Comparison of ENCODE assay signal across 8 cellular contexts in genomic region chr19:35267818-35268545, GRCh38. TPM values are rescaled to one million over a fixed set of nuclear protein-coding genes. Genes with fewer than 3 reads are reported as not detected.
DNase-seq lines count a peak whose midpoint lies in the region; ATAC-seq and TF ChIP-seq lines count a peak whose summit lies in the region.

No MANE protein-coding gene starts in this region.

- no peaks in the 10 kb centered on the region for H3K9me3 ChIP-seq in BLaER1 treated with 17β-estradiol and CSF1 and Interleukin-3, amounts not matched to agents 10 nM and 100 nM (replicated peaks in 1 of 11)
- H3K9me3 ChIP-seq in Peyer's patch: no peaks in the 10 kb centered on the region
- no peaks in the 10 kb centered on the region for H3K9me3 ChIP-seq in stomach

- H3K36me3 Mint-ChIP-seq in activated T-helper 2 cell treated with anti-CD3 and anti-CD28 coated beads, Interferon-gamma antibody, Interleukin-2, Interleukin-4, amounts not matched to agents 10 μg/mL and 5 μg/mL and 100 μg/mL, durations not matched to agents 14 hours and 24 hours and 36 hours (ENCODE audit: low read depth): peaks cover 42% of the 10 kb centered on the region
- H3K36me3 Mint-ChIP-seq in natural killer cell: no peaks in the 10 kb centered on the region

- H3K9ac ChIP-seq in BLaER1 treated with 17β-estradiol and CSF1 and Interleukin-3, amounts not matched to agents 10 nM and 100 nM: peak overlapping the region; percentile 85 to 98 (median 95)

- H3K9me3 Mint-ChIP-seq in activated T-helper 2 cell treated with anti-CD3 and anti-CD28 coated beads, Interferon-gamma antibody, Interleukin-2, Interleukin-4, amounts not matched to agents 10 μg/mL and 5 μg/mL and 100 μg/mL, durations not matched to agents 14 hours and 24 hours and 36 hours: no peaks in the 10 kb centered on the region
- H3K9me3 Mint-ChIP-seq in natural killer cell: no peaks in the 10 kb centered on the region

- peaks cover 70 to 76% (median 73%) of the 10 kb centered on the region in 10 experiments for H3K4me1 ChIP-seq in BLaER1 treated with 17β-estradiol and CSF1 and Interleukin-3, amounts not matched to agents 10 nM and 100 nM
- H3K4me1 ChIP-seq in Peyer's patch (peaks cover 0 to 37% (median 20%) of the 10 kb centered on the region in 4 donors), stomach (peaks cover 17 to 71% (median 53%) of the 10 kb centered on the region in 4 donors)

- TF ChIP-seq EP300 in stomach (IDR thresholded peaks at IDR 0.05): no peak

- peak overlapping the region; percentile 91 for H3K27ac Mint-ChIP-seq in activated T-helper 2 cell treated with anti-CD3 and anti-CD28 coated beads, Interferon-gamma antibody, Interleukin-2, Interleukin-4, amounts not matched to agents 10 μg/mL and 5 μg/mL and 100 μg/mL, durations not matched to agents 14 hours and 24 hours and 36 hours
- H3K27ac Mint-ChIP-seq in natural killer cell: peak overlapping the region; percentile 90 to 96

- H3K4me3 Mint-ChIP-seq in activated T-helper 2 cell treated with anti-CD3 and anti-CD28 coated beads, Interferon-gamma antibody, Interleukin-2, Interleukin-4, amounts not matched to agents 10 μg/mL and 5 μg/mL and 100 μg/mL, durations not matched to agents 14 hours and 24 hours and 36 hours (ENCODE audit: low read depth): peak overlapping the region; percentile 93
- H3K4me3 Mint-ChIP-seq in natural killer cell: peak overlapping the region; percentile 97

- WGBS in stomach, 5 donors: 0 to 1% (median 0%) methylated on average over 44 to 105 of the region's 105 CpGs

- H3K27me3 Mint-ChIP-seq in activated T-helper 2 cell treated with anti-CD3 and anti-CD28 coated beads, Interferon-gamma antibody, Interleukin-2, Interleukin-4, amounts not matched to agents 10 μg/mL and 5 μg/mL and 100 μg/mL, durations not matched to agents 14 hours and 24 hours and 36 hours (ENCODE audit: low read depth): no peaks in the 10 kb centered on the region
- no peaks in the 10 kb centered on the region for H3K27me3 Mint-ChIP-seq in natural killer cell (ENCODE audit: low read depth in 2 of 2)

- DNase-seq in HT-29 (ENCODE audit: low spot score) (peak; percentile 81), Peyer's patch (peak; percentile 62 to 87 (median 87)), fibroblast of mammary gland (ENCODE audit: low read depth) (peak; percentile 53), natural killer cell (peak; percentile 80), stomach (peak; percentile 78)
- DNase-seq in activated T-helper 2 cell treated with anti-CD3 and anti-CD28 coated beads, Interferon-gamma antibody, Interleukin-2, Interleukin-4, amounts not matched to agents 10 μg/mL and 5 μg/mL and 100 μg/mL, durations not matched to agents 14 hours and 24 hours and 36 hours (ENCODE audit: low spot score): peak; percentile 73

- peaks cover 0 to 14% (median 0%) of the 10 kb centered on the region in 11 experiments; a peak in 8 of 22 replicates for H4K20me1 ChIP-seq in BLaER1 treated with 17β-estradiol and CSF1 and Interleukin-3, amounts not matched to agents 10 nM and 100 nM

- ATAC-seq in GM19324 (IDR thresholded peaks at IDR 0.05; ENCODE audit: low FRiP score, unreplicated experiment) (peak; percentile 58), natural killer cell (peak; percentile 58 to 81 (median 67))

- H3K4me2 ChIP-seq in BLaER1 treated with 17β-estradiol and CSF1 and Interleukin-3, amounts not matched to agents 10 nM and 100 nM: peak overlapping the region; percentile 91 to 100 (median 98)

- peaks cover 18 to 35% (median 23%) of the 10 kb centered on the region in 11 experiments for H3K36me3 ChIP-seq in BLaER1 treated with 17β-estradiol and CSF1 and Interleukin-3, amounts not matched to agents 10 nM and 100 nM
- peaks cover 0 to 35% (median 0%) of the 10 kb centered on the region in 3 donors for H3K36me3 ChIP-seq in Peyer's patch
- H3K36me3 ChIP-seq in stomach: peaks cover 22 to 61% (median 40%) of the 10 kb centered on the region in 4 donors

- TF ChIP-seq CTCF in Peyer's patch (IDR thresholded peaks at IDR 0.05) (no peak), fibroblast of mammary gland (conservative IDR thresholded peaks at IDR 0.05; ENCODE audit: control insufficient read depth, insufficient read depth, low read depth, low read length) (no peak), natural killer cell (IDR thresholded peaks at IDR 0.05) (no peak), stomach (IDR thresholded peaks at IDR 0.05) (no peak)

- no peaks in the 10 kb centered on the region for H3K27me3 ChIP-seq in BLaER1 treated with 17β-estradiol and CSF1 and Interleukin-3, amounts not matched to agents 10 nM and 100 nM
- H3K27me3 ChIP-seq in Peyer's patch (no peaks in the 10 kb centered on the region), stomach (no peaks in the 10 kb centered on the region)

- H3K4me1 Mint-ChIP-seq in activated T-helper 2 cell treated with anti-CD3 and anti-CD28 coated beads, Interferon-gamma antibody, Interleukin-2, Interleukin-4, amounts not matched to agents 10 μg/mL and 5 μg/mL and 100 μg/mL, durations not matched to agents 14 hours and 24 hours and 36 hours (ENCODE audit: low read depth): peaks cover 12% of the 10 kb centered on the region
- H3K4me1 Mint-ChIP-seq in natural killer cell: peaks cover 27 to 53% of the 10 kb centered on the region in 2 donors

- TF ChIP-seq POLR2A in Peyer's patch (IDR thresholded peaks at IDR 0.05) (peak; percentile 53 to 76), stomach (IDR thresholded peaks at IDR 0.05) (no peak)

- intact Hi-C loops in activated T-helper 2 cell treated with anti-CD3 and anti-CD28 coated beads, Interferon-gamma antibody, Interleukin-2, Interleukin-4, amounts not matched to agents 10 μg/mL and 5 μg/mL and 100 μg/mL, durations not matched to agents 14 hours and 24 hours and 36 hours (cut with micrococcal nuclease): loop anchor here (2.0 to 5.0 kb wide), 5 partner anchors 61 to 449 kb away; partner anchors contain the start of genes FFAR1, FXYD5, FXYD7 and KMT2B
- intact Hi-C loops in natural killer cell (cut with micrococcal nuclease): loop anchor here (1.0 to 10.0 kb wide), 4 partner anchors 57 to 197 kb away; partner anchors contain the start of gene FXYD7
- intact Hi-C loops in stomach (cut with DNase I; ENCODE audit: low total_unique reads): loop anchor here (10.0 kb wide), 1 partner anchor 123 kb away; the partner anchor contains the start of gene FXYD7

- H3K4me3 ChIP-seq in BLaER1 treated with 17β-estradiol and CSF1 and Interleukin-3, amounts not matched to agents 10 nM and 100 nM: peak overlapping the region; percentile 76 to 93 (median 83)
- peak overlapping the region; percentile 84 to 85 (median 84) for H3K4me3 ChIP-seq in Peyer's patch
- peak overlapping the region; percentile 86 for H3K4me3 ChIP-seq in fibroblast of mammary gland (ENCODE audit: control insufficient read depth, low read depth, low read length)
- peak overlapping the region; percentile 66 to 84 (median 75) for H3K4me3 ChIP-seq in stomach

- H3K27ac ChIP-seq in BLaER1 treated with 17β-estradiol and CSF1 and Interleukin-3, amounts not matched to agents 10 nM and 100 nM: peak overlapping the region; percentile 91 to 98 (median 93)
- H3K27ac ChIP-seq in Peyer's patch (peak overlapping the region; percentile 89 to 98 (median 94)), stomach (peak overlapping the region; percentile 93 to 96 (median 95))

RNA-seq across cellular contexts. Expression of gene USF2, which starts 0.8 kb away (rescaled TPM):
- total RNA-seq in HT-29 (2014; rRNA removed; shearing (Covaris generic)): 218 and 226 TPM in 2 replicates
- 100 to 1,000 TPM; 112 to 201 (median 142) TPM for total RNA-seq in Peyer's patch
- 135 and 142 TPM in 2 replicates for total RNA-seq in activated T-helper 2 cell treated with anti-CD3 and anti-CD28 coated beads, Interferon-gamma antibody, Interleukin-2, Interleukin-4, amounts not matched to agents 10 μg/mL and 5 μg/mL and 100 μg/mL, durations not matched to agents 14 hours and 24 hours and 36 hours
- 100 to 1,000 TPM; 243 to 253 (median 250) TPM for total RNA-seq in natural killer cell
- 100 to 1,000 TPM in 1 of 5 donors, 10 to 100 TPM in 4; 26.8 to 105 (median 71.8) TPM for total RNA-seq in stomach
- polyA plus RNA-seq in stomach: 100 to 1,000 TPM in 1 of 3 donors, 10 to 100 TPM in 2; 83.9 to 109 (median 88.2) TPM

RNA-seq across cellular contexts. Expression of gene HAMP, which starts 14.3 kb away (rescaled TPM):
- total RNA-seq in HT-29 (2014; rRNA removed; shearing (Covaris generic)): 0.05 TPM in 1 of 2 replicates, not detected in the other
- total RNA-seq in Peyer's patch (not detected), natural killer cell (1 to 10 TPM in 1 of 3 donors, under 1 TPM in 2; 0.34 to 1.5 (median 0.45) TPM), stomach (10 to 100 TPM in 1 of 5 donors, not detected in 4; 10.4 TPM)
- total RNA-seq in activated T-helper 2 cell treated with anti-CD3 and anti-CD28 coated beads, Interferon-gamma antibody, Interleukin-2, Interleukin-4, amounts not matched to agents 10 μg/mL and 5 μg/mL and 100 μg/mL, durations not matched to agents 14 hours and 24 hours and 36 hours: 0.25 and 0.37 TPM in 2 replicates
- 1 to 10 TPM in 1 of 3 donors, under 1 TPM in 1, not detected in 1; 0.60 to 6.6 TPM for polyA plus RNA-seq in stomach

RNA-seq across cellular contexts. Expression of gene LSR, which starts 19.2 kb away (rescaled TPM):
- 475 and 478 TPM in 2 replicates for total RNA-seq in HT-29 (2014; rRNA removed; shearing (Covaris generic))
- total RNA-seq in Peyer's patch (100 to 1,000 TPM in 3 of 4 donors, 10 to 100 TPM in 1; 28.9 to 214 (median 188) TPM), natural killer cell (1 to 10 TPM; 3.4 to 6.9 (median 6.7) TPM), stomach (100 to 1,000 TPM in 2 of 5 donors, 10 to 100 TPM in 3; 20.4 to 174 (median 72.8) TPM)
- 0.30 and 1.0 TPM in 2 replicates for total RNA-seq in activated T-helper 2 cell treated with anti-CD3 and anti-CD28 coated beads, Interferon-gamma antibody, Interleukin-2, Interleukin-4, amounts not matched to agents 10 μg/mL and 5 μg/mL and 100 μg/mL, durations not matched to agents 14 hours and 24 hours and 36 hours
- 10 to 100 TPM; 17.9 to 90.7 (median 84.4) TPM for polyA plus RNA-seq in stomach

RNA-seq across cellular contexts. Expression of gene MAG, which starts 24.0 kb away (rescaled TPM):
- not detected in 2 replicates for total RNA-seq in HT-29 (2014; rRNA removed; shearing (Covaris generic))
- total RNA-seq in Peyer's patch: 1 to 10 TPM in 1 of 4 donors, not detected in 3; 3.8 TPM
- total RNA-seq in activated T-helper 2 cell treated with anti-CD3 and anti-CD28 coated beads, Interferon-gamma antibody, Interleukin-2, Interleukin-4, amounts not matched to agents 10 μg/mL and 5 μg/mL and 100 μg/mL, durations not matched to agents 14 hours and 24 hours and 36 hours: 0.32 and 0.37 TPM in 2 replicates
- not detected for total RNA-seq in natural killer cell
- 1 to 10 TPM in 1 of 5 donors, under 1 TPM in 1, not detected in 3; 0.73 to 5.5 TPM for total RNA-seq in stomach
- polyA plus RNA-seq in stomach: under 1 TPM in 1 of 3 donors, not detected in 2; 0.05 TPM

RNA-seq across cellular contexts. Expression of gene FAM187B, which starts 39.4 kb away (rescaled TPM):
- not detected in 2 replicates for total RNA-seq in HT-29 (2014; rRNA removed; shearing (Covaris generic))
- total RNA-seq in Peyer's patch (not detected), natural killer cell (not detected), stomach (not detected)
- total RNA-seq in activated T-helper 2 cell treated with anti-CD3 and anti-CD28 coated beads, Interferon-gamma antibody, Interleukin-2, Interleukin-4, amounts not matched to agents 10 μg/mL and 5 μg/mL and 100 μg/mL, durations not matched to agents 14 hours and 24 hours and 36 hours: not detected in 2 replicates
- under 1 TPM in 1 of 3 donors, not detected in 2; 0.25 TPM for polyA plus RNA-seq in stomach

Comparison
In these comparisons a context has a peak if more than half of its experiments do, and no peak if none do; other contexts are left out.
1. Peak in every context shown above with its lines: DNase-seq, ATAC-seq, H3K4me3 ChIP-seq and H3K27ac ChIP-seq.
2. POLR2A ChIP-seq: peak in Peyer's patch (2 of 2); none in stomach (0 of 4).